In genomic region chr20:17722493-17723300, GRCh38 we compare ENCODE assay signal across 35 cellular contexts. TPM values are rescaled to one million over a fixed set of nuclear protein-coding genes. Genes with fewer than 3 reads are reported as not detected.
"Had no signal": no experiment of that assay in that cellular context is flagged by ENCODE, and none has a peak within 500 bp of the region (broad histone marks: within the 10 kb centered on the region; RNA-seq: fewer than 3 reads in every experiment).

No MANE protein-coding gene starts in this region.

- H3K9me3 ChIP-seq: Peyer's patch had no signal

- H3K36me3 ChIP-seq: brain microvascular endothelial cell, cardiac muscle cell, Peyer's patch, WERI-Rb-1 had no signal

- H3K27me3 ChIP-seq: brain microvascular endothelial cell, cardiac muscle cell, Peyer's patch had no signal

- H3K4me1 Mint-ChIP-seq: activated CD4-positive, alpha-beta memory T cell treated with anti-CD3 and anti-CD28 coated beads, Interleukin-2, amount 10 ng/mL, durations not matched to agents 7 days and 5 days; activated CD8-positive, alpha-beta memory T cell treated with anti-CD3 and anti-CD28 coated beads, Interleukin-2, amount 10 ng/mL, durations not matched to agents 7 days and 5 days; activated naive CD8-positive, alpha-beta T cell treated with anti-CD3 and anti-CD28 coated beads, Interleukin-2, amount 50 U/mL, for 24 hours; central memory CD8-positive, alpha-beta T cell; IgD-negative memory B cell had no signal

- H3K4me3 ChIP-seq: cardiac muscle cell, Peyer's patch had no signal

- H3K9me3 Mint-ChIP-seq: activated CD4-positive, alpha-beta memory T cell treated with anti-CD3 and anti-CD28 coated beads, Interleukin-2, amount 10 ng/mL, durations not matched to agents 7 days and 5 days; activated naive CD4-positive, alpha-beta T cell treated with anti-CD3 and anti-CD28 coated beads, Interleukin-2, amount 50 U/mL, for 72 hours; activated naive CD8-positive, alpha-beta T cell treated with anti-CD3 and anti-CD28 coated beads, Interleukin-2, amount 50 U/mL, for 24 hours; central memory CD8-positive, alpha-beta T cell; IgD-negative memory B cell had no signal

- H3K27ac Mint-ChIP-seq: activated CD4-positive, alpha-beta memory T cell treated with anti-CD3 and anti-CD28 coated beads, Interleukin-2, amount 10 ng/mL, durations not matched to agents 7 days and 5 days; activated CD8-positive, alpha-beta memory T cell treated with anti-CD3 and anti-CD28 coated beads, Interleukin-2, amount 10 ng/mL, durations not matched to agents 7 days and 5 days; activated naive CD8-positive, alpha-beta T cell treated with anti-CD3 and anti-CD28 coated beads, Interleukin-2, amount 50 U/mL, for 24 hours had no signal

- H3K4me3 Mint-ChIP-seq: activated CD4-positive, alpha-beta memory T cell treated with anti-CD3 and anti-CD28 coated beads, Interleukin-2, amount 10 ng/mL, durations not matched to agents 7 days and 5 days; activated CD8-positive, alpha-beta memory T cell treated with anti-CD3 and anti-CD28 coated beads, Interleukin-2, amount 10 ng/mL, durations not matched to agents 7 days and 5 days; activated naive CD8-positive, alpha-beta T cell treated with anti-CD3 and anti-CD28 coated beads, Interleukin-2, amount 50 U/mL, for 24 hours; central memory CD8-positive, alpha-beta T cell had no signal

- ATAC-seq: activated CD8-positive, alpha-beta memory T cell treated with anti-CD3 and anti-CD28 coated beads, Interleukin-2, amount 10 ng/mL, durations not matched to agents 7 days and 5 days; activated naive CD4-positive, alpha-beta T cell treated with anti-CD3 and anti-CD28 coated beads, Interleukin-2, amount 50 U/mL, for 72 hours; activated naive CD8-positive, alpha-beta T cell treated with anti-CD3 and anti-CD28 coated beads, Interleukin-2, amount 50 U/mL, for 24 hours had no signal

- H3K27ac ChIP-seq: brain microvascular endothelial cell, cardiac muscle cell, WERI-Rb-1 had no signal

- DNase-seq: activated CD4-positive, alpha-beta memory T cell treated with anti-CD3 and anti-CD28 coated beads, Interleukin-2, amount 10 ng/mL, durations not matched to agents 7 days and 5 days; activated CD4-positive, alpha-beta T cell treated with anti-CD3 and anti-CD28 coated beads for 1 hour; activated CD4-positive, alpha-beta T cell treated with anti-CD3 and anti-CD28 coated beads for 48 hours; activated CD4-positive, CD25-positive, alpha-beta regulatory T cell; activated CD8-positive, alpha-beta memory T cell treated with anti-CD3 and anti-CD28 coated beads for 24 hours; activated CD8-positive, alpha-beta memory T cell treated with anti-CD3 and anti-CD28 coated beads, Interleukin-2, amount 10 ng/mL, durations not matched to agents 7 days and 5 days; activated CD8-positive, alpha-beta memory T cell treated with anti-CD3 and anti-CD28 coated beads, Interleukin-2, amount 50 U/mL, for 48 hours; activated effector memory CD4-positive, alpha-beta T cell treated with Interleukin-2 at 50 U/mL for 16 hours; activated naive CD4-positive, alpha-beta T cell treated with Interleukin-2 at 50 U/mL for 16 hours; activated naive CD8-positive, alpha-beta T cell treated with anti-CD3 and anti-CD28 coated beads, Interleukin-2, amount 50 U/mL, for 24 hours; activated T-cell treated with anti-CD3 and anti-CD28 coated beads, Interleukin-2, amount 50 U/mL, for 48 hours; brain microvascular endothelial cell; Karpas-422; KBM-7; NCI-H1105; NCI-H1417 treated with DMSO at 0.1 percent for 48 hours; NCI-H187 treated with DMSO at 0.1 percent for 48 hours; NCI-H2081; NCI-H2227 treated with DMSO at 0.1 percent for 48 hours; NCI-H446; NCI-H524; PC-3; RPMI8226; SHP77 treated with DMSO at 0.1 percent for 48 hours; SW 1271; T-helper 1 cell; T-helper 2 cell; T1000; WERI-Rb-1 had no signal

- H3K36me3 Mint-ChIP-seq: activated CD8-positive, alpha-beta memory T cell treated with anti-CD3 and anti-CD28 coated beads, Interleukin-2, amount 10 ng/mL, durations not matched to agents 7 days and 5 days; activated naive CD4-positive, alpha-beta T cell treated with anti-CD3 and anti-CD28 coated beads, Interleukin-2, amount 50 U/mL, for 72 hours; IgD-negative memory B cell had no signal

RNA-seq across cellular contexts. Expression of gene BANF2, which starts 22.9 kb away (rescaled TPM):
- total RNA-seq: activated CD4-positive, alpha-beta memory T cell treated with anti-CD3 and anti-CD28 coated beads, Interleukin-2, amount 10 ng/mL, durations not matched to agents 7 days and 5 days; activated CD8-positive, alpha-beta memory T cell treated with anti-CD3 and anti-CD28 coated beads, Interleukin-2, amount 10 ng/mL, durations not matched to agents 7 days and 5 days; activated naive CD4-positive, alpha-beta T cell treated with anti-CD3 and anti-CD28 coated beads, Interleukin-2, amount 50 U/mL, for 72 hours; cardiac muscle cell; MCF 10A; PC-3; Peyer's patch had no signal
- polyA plus RNA-seq: cardiac muscle cell, IgD-negative memory B cell had no signal
